Comparison of ENCODE assay signal across 11 cellular contexts in genomic region chr1:19169642-19170041, GRCh38. TPM values are rescaled to one million over a fixed set of nuclear protein-coding genes. Genes with fewer than 3 reads are reported as not detected.
DNase-seq lines count a peak whose midpoint lies in the region; ATAC-seq, FAIRE-seq and TF ChIP-seq lines count a peak whose summit lies in the region.
"Had no signal": no experiment of that assay in that cellular context is flagged by ENCODE, and none has a peak within 500 bp of the region (broad histone marks: within the 10 kb centered on the region; RNA-seq: fewer than 3 reads in every experiment).

No MANE protein-coding gene starts in this region.

- no peaks in the 10 kb centered on the region for H3K4me1 ChIP-seq in endothelial cell of umbilical vein (ENCODE audit: control insufficient read depth, extremely low read depth, insufficient read depth, low read length)
- H3K4me1 ChIP-seq: Peyer's patch had no signal

- no peak overlapping the region for H3K4me2 ChIP-seq in endothelial cell of umbilical vein (ENCODE audit: insufficient read depth, low read length)

- no peak for FAIRE-seq in endothelial cell of umbilical vein (lab: Jason Lieb, UNC)

- dilution Hi-C loops in endothelial cell of umbilical vein (cut with MboI; ENCODE audit: extremely low pct_ligation_motif_present, low sequenced_read_pairs) = no loop called here

- H3K27ac ChIP-seq in endothelial cell of umbilical vein (ENCODE audit: insufficient read depth, low read depth, low read length) = no peak overlapping the region
- H3K27ac ChIP-seq: Peyer's patch had no signal

- CTCF ChIA-PET in endothelial cell of umbilical vein (lab: Charles Lee) = interaction anchor here (1.0 to 1.8 kb wide), 3 partner anchors 10 to 53 kb away, joined by 3 to 5 read pairs (median 3); no protein-coding TSS in a partner anchor

- intact Hi-C loops in endothelial cell of umbilical vein (cut with micrococcal nuclease) = loop anchor here (5.0 kb wide), 1 partner anchor 37 kb away; no protein-coding TSS in a partner anchor

- no peaks in the 10 kb centered on the region for H3K9me1 ChIP-seq in endothelial cell of umbilical vein (replicated peaks; ENCODE audit: control insufficient read depth, extremely low read depth, insufficient read depth, low read length)

- DNase-seq in DMS 273 treated with DMSO at 0.1 percent for 48 hours (lab: John Stamatoyannopoulos, UW) (peak; percentile 67), LHCN-M2 (ENCODE audit: low read depth) (peak; percentile 73), endothelial cell of umbilical vein (ENCODE audit: low read depth, low spot score) (no peak), left lobe of liver (ENCODE audit: low spot score) (no peak), GF-D8 (lab: John Stamatoyannopoulos, UW) (no peak), retina (no peak)
- no peak for DNase-seq in activated CD8-positive, alpha-beta memory T cell treated with anti-CD3 and anti-CD28 coated beads, Interleukin-2, amount 50 U/mL, for 48 hours
- DNase-seq: NCI-H1092 treated with DMSO at 0.1 percent for 48 hours, Peyer's patch had no signal

- H4K20me1 ChIP-seq in endothelial cell of umbilical vein (replicated peaks; ENCODE audit: control insufficient read depth, extremely low read depth, insufficient read depth, low read length) = no peaks in the 10 kb centered on the region

- no peak for TF ChIP-seq POLR2A in endothelial cell of umbilical vein (IDR thresholded peaks at IDR 0.05; ENCODE audit: low read depth, low read length)

- no peak overlapping the region for H3K4me3 ChIP-seq in endothelial cell of umbilical vein (replicated peaks in 1 of 3; ENCODE audit: insufficient read depth in 1 of 3, low read depth in 1 of 3, low read length in 3 of 3)
- H3K4me3 ChIP-seq: lung, Peyer's patch had no signal

- no peaks in the 10 kb centered on the region for H3K27me3 ChIP-seq in endothelial cell of umbilical vein (ENCODE audit: control insufficient read depth in 2 of 2, insufficient read depth in 2 of 2, low read length in 2 of 2)
- H3K27me3 ChIP-seq: Peyer's patch had no signal

- H3K36me3 ChIP-seq in endothelial cell of umbilical vein (ENCODE audit: control insufficient read depth in 2 of 2, extremely low read depth in 1 of 2, insufficient read depth in 2 of 2, low read length in 2 of 2) = peaks cover 50 to 54% of the 10 kb centered on the region in 2 experiments

- no peak overlapping the region for H3K9ac ChIP-seq in endothelial cell of umbilical vein (replicated peaks; ENCODE audit: extremely low read depth, insufficient read depth, low read length)

- ATAC-seq in GM19351 (IDR thresholded peaks at IDR 0.05; ENCODE audit: unreplicated experiment) (peak; percentile 60), left lobe of liver (no peak)

- H3K9me3 ChIP-seq in endothelial cell of umbilical vein (replicated peaks; ENCODE audit: control insufficient read depth, insufficient read depth, low read length) = no peaks in the 10 kb centered on the region
- H3K9me3 ChIP-seq: Peyer's patch had no signal

- no peak for TF ChIP-seq CTCF in endothelial cell of umbilical vein (IDR thresholded peaks at IDR 0.05; ENCODE audit: extremely low read depth in 1 of 2, insufficient read depth in 1 of 2, low read depth in 1 of 2, low read length in 2 of 2)

- H3K79me2 ChIP-seq in endothelial cell of umbilical vein (ENCODE audit: control insufficient read depth, insufficient read depth, low read length) = no peaks in the 10 kb centered on the region

- BruUV-seq in endothelial cell of umbilical vein (replicated peaks; lab: Mats Ljungman, UMichigan) = no TSS peak

- H2AFZ ChIP-seq in endothelial cell of umbilical vein (ENCODE audit: low read depth, low read length) = no peak overlapping the region

- POLR2A ChIA-PET in endothelial cell of umbilical vein (lab: Charles Lee) = no interaction called here

TF ChIP-seq in endothelial cell of umbilical vein, 7 proteins besides CTCF, POLR2A, EP300 and RAD21:
- TF ChIP-seq MYC (IDR thresholded peaks at IDR 0.05; ENCODE audit: low read depth, low read length) (no peak), FOS (IDR thresholded peaks at IDR 0.05; ENCODE audit: borderline replicate concordance, insufficient read depth, low read length) (peak; percentile 19)
TF ChIP-seq in endothelial cell of umbilical vein: peak in this region for 1.

RNA-seq across cellular contexts. Expression of gene UBR4, which starts 40.4 kb away (rescaled TPM):
- total RNA-seq in LHCN-M2 (2014; rRNA removed) (53.8 and 59.2 TPM in 2 replicates), endothelial cell of umbilical vein (146 and 150 TPM in 2 replicates), left lobe of liver (127 TPM)
- polyA plus RNA-seq in LHCN-M2 (2012) = 55.7 TPM
- 125 and 128 TPM in 2 replicates for polyA plus RNA-seq in endothelial cell of umbilical vein
- polyA plus RNA-seq in endothelial cell of umbilical vein (2011; cell fraction: cytosol; rRNA removed) = 90.6 and 93.1 TPM in 2 replicates
- polyA plus RNA-seq in endothelial cell of umbilical vein (2011; cell fraction: nucleus; rRNA removed) = 493 and 664 TPM in 2 replicates
- polyA plus RNA-seq in endothelial cell of umbilical vein (2012) = 101 and 127 TPM in 2 replicates
- polyA minus RNA-seq in endothelial cell of umbilical vein = 252 and 266 TPM in 2 replicates
- polyA minus RNA-seq in endothelial cell of umbilical vein (2011; cell fraction: cytosol; rRNA and poly(A)+ RNA removed) = 94.8 TPM
- 364 and 508 TPM in 2 replicates for polyA minus RNA-seq in endothelial cell of umbilical vein (2011; cell fraction: nucleus; rRNA and poly(A)+ RNA removed)

Comparison
In these comparisons a context has a peak if more than half of its experiments do, and no peak if none do; other contexts are left out.
1. DNase-seq: peak in DMS 273 treated with DMSO at 0.1 percent for 48 hours (single experiment) and LHCN-M2 (single experiment); none in endothelial cell of umbilical vein (single experiment), activated CD8-positive, alpha-beta memory T cell treated with anti-CD3 and anti-CD28 coated beads, Interleukin-2, amount 50 U/mL, for 48 hours (single experiment), left lobe of liver (single experiment), GF-D8 (single experiment) and retina (single experiment).